In the genomic region with DNA sequence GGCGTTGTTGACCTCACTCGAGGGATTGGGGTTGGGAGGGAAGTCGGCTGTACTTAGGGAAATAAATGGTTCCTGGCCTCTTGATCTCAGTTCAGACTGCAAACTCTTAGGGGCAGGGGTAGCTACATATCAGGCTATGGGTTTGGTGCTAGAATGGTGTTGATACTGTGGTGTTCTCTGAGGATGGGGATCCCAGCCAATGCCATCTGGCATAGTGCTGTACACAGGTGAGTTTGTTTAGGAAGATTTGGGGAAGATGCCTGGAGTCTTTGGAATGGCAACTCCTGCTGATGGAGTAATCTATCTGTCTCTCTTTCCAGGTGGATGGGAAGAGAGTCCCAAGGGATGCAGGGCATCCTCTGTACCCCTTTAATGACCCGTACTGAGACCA, we compare ENCODE assay signal across 1 cellular context.
TF ChIP-seq lines count a peak whose summit lies in the region.

No MANE protein-coding gene starts in this region.

TF ChIP-seq in IMR-90, 13 proteins besides CTCF, POLR2A, EP300 and RAD21:
- TF ChIP-seq, protein P1, sequence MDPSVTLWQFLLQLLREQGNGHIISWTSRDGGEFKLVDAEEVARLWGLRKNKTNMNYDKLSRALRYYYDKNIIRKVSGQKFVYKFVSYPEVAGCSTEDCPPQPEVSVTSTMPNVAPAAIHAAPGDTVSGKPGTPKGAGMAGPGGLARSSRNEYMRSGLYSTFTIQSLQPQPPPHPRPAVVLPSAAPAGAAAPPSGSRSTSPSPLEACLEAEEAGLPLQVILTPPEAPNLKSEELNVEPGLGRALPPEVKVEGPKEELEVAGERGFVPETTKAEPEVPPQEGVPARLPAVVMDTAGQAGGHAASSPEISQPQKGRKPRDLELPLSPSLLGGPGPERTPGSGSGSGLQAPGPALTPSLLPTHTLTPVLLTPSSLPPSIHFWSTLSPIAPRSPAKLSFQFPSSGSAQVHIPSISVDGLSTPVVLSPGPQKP (IDR thresholded peaks at IDR 0.05; ENCODE audit: borderline replicate concordance, low read depth, low read length): no peak
- TF ChIP-seq MAZ (IDR thresholded peaks at IDR 0.05; ENCODE audit: borderline replicate concordance, low read depth, low read length): no peak
- TF ChIP-seq MAFK (IDR thresholded peaks at IDR 0.05; ENCODE audit: low read depth, low read length): no peak
- no peak for TF ChIP-seq SMC3 (IDR thresholded peaks at IDR 0.05; ENCODE audit: low read depth, low read length)
- TF ChIP-seq, protein P2, sequence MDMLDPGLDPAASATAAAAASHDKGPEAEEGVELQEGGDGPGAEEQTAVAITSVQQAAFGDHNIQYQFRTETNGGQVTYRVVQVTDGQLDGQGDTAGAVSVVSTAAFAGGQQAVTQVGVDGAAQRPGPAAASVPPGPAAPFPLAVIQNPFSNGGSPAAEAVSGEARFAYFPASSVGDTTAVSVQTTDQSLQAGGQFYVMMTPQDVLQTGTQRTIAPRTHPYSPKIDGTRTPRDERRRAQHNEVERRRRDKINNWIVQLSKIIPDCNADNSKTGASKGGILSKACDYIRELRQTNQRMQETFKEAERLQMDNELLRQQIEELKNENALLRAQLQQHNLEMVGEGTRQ (IDR thresholded peaks at IDR 0.05; ENCODE audit: low read depth, low read length): no peak
- no peak for TF ChIP-seq BHLHE40 (IDR thresholded peaks at IDR 0.05; ENCODE audit: low read depth, low read length)
- no peak for TF ChIP-seq MXI1 (IDR thresholded peaks at IDR 0.05; ENCODE audit: borderline replicate concordance, low read depth, low read length)
- no peak for TF ChIP-seq RCOR1 (IDR thresholded peaks at IDR 0.05; ENCODE audit: insufficient replicate concordance, low read length)
- no peak for TF ChIP-seq CEBPB (IDR thresholded peaks at IDR 0.05; ENCODE audit: low read depth, low read length)
- no peak for TF ChIP-seq RFX5 (IDR thresholded peaks at IDR 0.05; ENCODE audit: low read depth, low read length)
- no peak for TF ChIP-seq NFE2L2 (IDR thresholded peaks at IDR 0.05; ENCODE audit: low read depth, low read length)
- TF ChIP-seq FOS (IDR thresholded peaks at IDR 0.05; ENCODE audit: low read depth, low read length): no peak
- no peak for TF ChIP-seq CHD1 (IDR thresholded peaks at IDR 0.05; ENCODE audit: low read depth, low read length)
